ENCODE assay signal across 12 cellular contexts in genomic region chr2:36404312-36404711, GRCh38. TPM values are rescaled to one million over a fixed set of nuclear protein-coding genes. Genes with fewer than 3 reads are reported as not detected.
DNase-seq lines count a peak whose midpoint lies in the region; ATAC-seq, FAIRE-seq and TF ChIP-seq lines count a peak whose summit lies in the region.
"Had no signal": no experiment of that assay in that cellular context is flagged by ENCODE, and none has a peak within 500 bp of the region (broad histone marks: within the 10 kb centered on the region; RNA-seq: fewer than 3 reads in every experiment).

No MANE protein-coding gene starts in this region.

- no peaks in the 10 kb centered on the region for H3K9me3 Mint-ChIP-seq in HFFc6
- H3K9me3 Mint-ChIP-seq: CD4-positive, CD25-positive, alpha-beta regulatory T cell had no signal

- intact Hi-C loops in Panc1 (cut with micrococcal nuclease; ENCODE audit: unreplicated experiment), result no loop called here
- intact Hi-C loops in kidney (cut with DNase I), result no loop called here

- 0 out of 2 replicates have a peak, but pooled peaks cover 3% of the 10 kb centered on the region for H3K27me3 Mint-ChIP-seq in HFFc6 (ENCODE audit: insufficient read depth)
- H3K27me3 Mint-ChIP-seq: CD4-positive, CD25-positive, alpha-beta regulatory T cell had no signal

- in situ Hi-C loops in Panc1 (cut with HindIII; ENCODE audit: low pct_unique_long_range_greater_than_20kb, low sequenced_read_pairs), result no loop called here

- H3K4me3 Mint-ChIP-seq in HFFc6, result no peak overlapping the region
- H3K4me3 Mint-ChIP-seq: CD4-positive, CD25-positive, alpha-beta regulatory T cell had no signal

- peaks cover 34% of the 10 kb centered on the region for H3K4me1 Mint-ChIP-seq in HFFc6 (ENCODE audit: low read depth)
- H3K4me1 Mint-ChIP-seq: CD4-positive, CD25-positive, alpha-beta regulatory T cell had no signal

- DNase-seq in ELR (ENCODE audit: low read depth) (peak; percentile 81), HFFc6 (peak; percentile 69), Panc1 (ENCODE audit: low read depth, low spot score) (no peak), kidney glomerular epithelial cell (lab: John Stamatoyannopoulos, UW) (peak; percentile 86), mucosa of gallbladder (ENCODE audit: low spot score) (no peak), KG1 (lab: John Stamatoyannopoulos, UW) (no peak), kidney (no peak), MV-4-11 (lab: John Stamatoyannopoulos, UW) (no peak)
- DNase-seq: activated T-cell treated with anti-CD3 and anti-CD28 coated beads for 4 hours; central memory CD4-positive, alpha-beta T cell had no signal

- H3K27ac ChIP-seq in Panc1 (ENCODE audit: low read length), result peak overlapping the region; percentile 96
- H3K27ac ChIP-seq in kidney (ENCODE audit: low read depth in 2 of 2, low read length in 2 of 2), result no peak overlapping the region

- no peaks in the 10 kb centered on the region for H3K9me3 ChIP-seq in Panc1 (ENCODE audit: control insufficient read depth, insufficient read depth, low read depth, low read length)
- H3K9me3 ChIP-seq in kidney (ENCODE audit: control insufficient read depth in 1 of 2, low read length in 2 of 2), result no peaks in the 10 kb centered on the region

- peaks cover 14% of the 10 kb centered on the region; the same call in 1 of the 2 replicates for H3K36me3 ChIP-seq in Panc1 (ENCODE audit: control insufficient read depth, insufficient read depth, low read length)
- H3K36me3 ChIP-seq in kidney (ENCODE audit: control insufficient read depth in 1 of 2, insufficient read depth in 2 of 2, low read length in 2 of 2), result no peaks in the 10 kb centered on the region

- no peak for TF ChIP-seq CTCF in HFFc6 (IDR thresholded peaks at IDR 0.05)
- TF ChIP-seq CTCF in Panc1 (IDR thresholded peaks at IDR 0.05), result no peak
- TF ChIP-seq CTCF in kidney (IDR thresholded peaks at IDR 0.05; ENCODE audit: borderline replicate concordance, extremely low read depth, insufficient read depth), result no peak

- no peak for FAIRE-seq in kidney (lab: Jason Lieb, UNC)

- no TSS peak for BruUV-seq in Panc1 (replicated peaks; lab: Mats Ljungman, UMichigan)

- POLR2A ChIA-PET in Panc1 (lab: Charles Lee), result interaction anchor here (0.6 kb wide), 1 partner anchor 53 kb away, joined by 3 read pairs; no protein-coding TSS in a partner anchor

- H3K4me3 ChIP-seq in Panc1 (ENCODE audit: low read depth in 2 of 2, low read length in 2 of 2), result peak overlapping the region; percentile 4 to 14; a peak in 3 of 4 replicates
- no peak overlapping the region for H3K4me3 ChIP-seq in kidney (ENCODE audit: low read length in 2 of 2)

- H3K27ac Mint-ChIP-seq in HFFc6, result no peak overlapping the region
- H3K27ac Mint-ChIP-seq: CD4-positive, CD25-positive, alpha-beta regulatory T cell had no signal

- H3K4me1 ChIP-seq in Panc1 (ENCODE audit: control insufficient read depth, insufficient read depth, low read length) (peaks cover 100% of the 10 kb centered on the region), kidney (ENCODE audit: control insufficient read depth in 1 of 2, insufficient read depth in 1 of 2, low read depth in 1 of 2, low read length in 2 of 2) (peaks cover 15 to 20% of the 10 kb centered on the region in 2 donors)

- CTCF ChIA-PET in Panc1 (lab: Charles Lee), result no interaction called here

- peaks cover 14% of the 10 kb centered on the region for H3K36me3 Mint-ChIP-seq in HFFc6 (ENCODE audit: low read depth)
- H3K36me3 Mint-ChIP-seq: CD4-positive, CD25-positive, alpha-beta regulatory T cell had no signal

- ATAC-seq in Panc1, result peak; percentile 33
- ATAC-seq: sciatic nerve had no signal

- no peaks in the 10 kb centered on the region for H3K27me3 ChIP-seq in Panc1 (ENCODE audit: control insufficient read depth, insufficient read depth, low read length)

- H3K9ac ChIP-seq in kidney (ENCODE audit: low read length in 2 of 2), result no peak overlapping the region

RNA-seq across cellular contexts. Expression of gene CRIM1, which starts 48.7 kb away (rescaled TPM):
- 100 to 1,000 TPM; 731 to 946 (median 839) TPM for total RNA-seq in HFFc6 (2021; fragmentation: NEBNext Ultra II Directional; extraction: Animal tissue kit (Norgen Biotek cat#: 25700))
- total RNA-seq in Panc1 (2021; ENCODE audit: unreplicated experiment) (290 TPM), mucosa of gallbladder (153 TPM), kidney (154 TPM)
- 285 TPM for polyA plus RNA-seq in Panc1 (2012; ENCODE audit: insufficient read length)
- 47.2 TPM for polyA plus RNA-seq in kidney (ENCODE audit: insufficient read depth, low read depth, low replicate concordance)

Comparison
In these comparisons a context has a peak if more than half of its experiments do, and no peak if none do; other contexts are left out.
1. DNase-seq: peak in ELR (single experiment), HFFc6 (single experiment) and kidney glomerular epithelial cell (single experiment); none in Panc1 (single experiment), mucosa of gallbladder (single experiment), KG1 (single experiment), kidney (single experiment) and MV-4-11 (single experiment).
2. H3K4me3 ChIP-seq: peak in Panc1 (2 of 2); none in kidney (0 of 2).